16 cellular contexts compared by ENCODE assay signal in genomic region chr7:50349399-50349798, GRCh38. TPM values are rescaled to one million over a fixed set of nuclear protein-coding genes. Genes with fewer than 3 reads are reported as not detected.
A peak's percentile ranks its signal among the peaks of the same experiment; 100 is the strongest.
DNase-seq lines count a peak whose midpoint lies in the region; ATAC-seq lines count a peak whose summit lies in the region.
"Had no signal": no experiment of that assay in that cellular context is flagged by ENCODE, and none has a peak within 500 bp of the region (broad histone marks: within the 10 kb centered on the region; RNA-seq: fewer than 3 reads in every experiment).

No MANE protein-coding gene starts in this region.

- H3K27me3 ChIP-seq in effector memory CD4-positive, alpha-beta T cell (replicated peaks; ENCODE audit: control insufficient read depth, insufficient read depth, low read length, poor library complexity, severe bottlenecking) = no peaks in the 10 kb centered on the region
- H3K27me3 ChIP-seq: right atrium auricular region had no signal

- no peak for ATAC-seq in activated naive CD4-positive, alpha-beta T cell treated with anti-CD3 and anti-CD28 coated beads, Interleukin-2, amount 50 U/mL, for 72 hours
- ATAC-seq in T-helper 17 cell (no peak), GM21737 (IDR thresholded peaks at IDR 0.05; ENCODE audit: unreplicated experiment) (no peak), HG02571 (IDR thresholded peaks at IDR 0.05; ENCODE audit: unreplicated experiment) (no peak), HG03432 (IDR thresholded peaks at IDR 0.05; ENCODE audit: unreplicated experiment) (no peak)
- ATAC-seq in stimulated activated naive CD8-positive, alpha-beta T cell treated with anti-CD3 and anti-CD28 coated beads, Interleukin-15, amount 100 ng/mL, for 72 hours = no peak

- H3K36me3 ChIP-seq in effector memory CD4-positive, alpha-beta T cell (ENCODE audit: control insufficient read depth, insufficient read depth, low read length) = peaks cover 34% of the 10 kb centered on the region
- H3K36me3 ChIP-seq: right atrium auricular region had no signal

- DNase-seq in activated naive CD4-positive, alpha-beta T cell treated with anti-CD3 and anti-CD28 coated beads, Interleukin-2, amount 50 U/mL, for 72 hours (ENCODE audit: low spot score in 2 of 2) = no peak
- no peak for DNase-seq in T-helper 17 cell
- no peak for DNase-seq in effector memory CD4-positive, alpha-beta T cell
- peak in 1 of 2 donors; percentile 6 for DNase-seq in stimulated activated naive CD8-positive, alpha-beta T cell treated with anti-CD3 and anti-CD28 coated beads, Interleukin-15, amount 100 ng/mL, for 72 hours
- DNase-seq: activated gamma-delta T cell treated with Interleukin-2 at 50 U/mL for 16 hours; Caco-2; head of caudate nucleus; NCI-H2029 treated with DMSO at 0.1 percent for 48 hours; stimulated activated naive CD4-positive, alpha-beta T cell; trophoblast cell had no signal

- peak overlapping the region; percentile 54 for H3K4me3 Mint-ChIP-seq in activated naive CD4-positive, alpha-beta T cell treated with anti-CD3 and anti-CD28 coated beads, Interleukin-2, amount 50 U/mL, for 24 hours
- peak overlapping the region; percentile 82 for H3K4me3 Mint-ChIP-seq in T-helper 17 cell
- peak overlapping the region; percentile 18 to 70 for H3K4me3 Mint-ChIP-seq in stimulated activated naive CD8-positive, alpha-beta T cell treated with anti-CD3 and anti-CD28 coated beads, Interleukin-15, amount 100 ng/mL, for 72 hours

- peaks cover 92% of the 10 kb centered on the region for H3K4me1 Mint-ChIP-seq in activated naive CD4-positive, alpha-beta T cell treated with anti-CD3 and anti-CD28 coated beads, Interleukin-2, amount 50 U/mL, for 24 hours
- H3K4me1 Mint-ChIP-seq in T-helper 17 cell = peaks cover 78% of the 10 kb centered on the region
- peaks cover 98% of the 10 kb centered on the region for H3K4me1 Mint-ChIP-seq in stimulated activated naive CD8-positive, alpha-beta T cell treated with anti-CD3 and anti-CD28 coated beads, Interleukin-15, amount 100 ng/mL, for 72 hours

- H3K9me3 Mint-ChIP-seq in activated naive CD4-positive, alpha-beta T cell treated with anti-CD3 and anti-CD28 coated beads, Interleukin-2, amount 50 U/mL, for 24 hours = peaks cover 5% of the 10 kb centered on the region
- H3K9me3 Mint-ChIP-seq in activated naive CD4-positive, alpha-beta T cell treated with anti-CD3 and anti-CD28 coated beads, Interleukin-2, amount 50 U/mL, for 72 hours = peaks cover 0 to 4% of the 10 kb centered on the region in 2 donors
- peaks cover 0 to 2% of the 10 kb centered on the region in 2 donors for H3K9me3 Mint-ChIP-seq in stimulated activated naive CD8-positive, alpha-beta T cell treated with anti-CD3 and anti-CD28 coated beads, Interleukin-15, amount 100 ng/mL, for 72 hours

- peak overlapping the region; percentile 94 for H3K27ac ChIP-seq in effector memory CD4-positive, alpha-beta T cell (ENCODE audit: insufficient read depth, low read length, poor library complexity, severe bottlenecking)
- H3K27ac ChIP-seq: right atrium auricular region had no signal

- H3K4me3 ChIP-seq in effector memory CD4-positive, alpha-beta T cell (ENCODE audit: insufficient read depth, low read depth, low read length, poor library complexity, severe bottlenecking) = no peak overlapping the region
- H3K4me3 ChIP-seq: K562, right atrium auricular region had no signal

- H3K27me3 Mint-ChIP-seq in activated naive CD4-positive, alpha-beta T cell treated with anti-CD3 and anti-CD28 coated beads, Interleukin-2, amount 50 U/mL, for 24 hours = no peaks in the 10 kb centered on the region
- H3K27me3 Mint-ChIP-seq in T-helper 17 cell = no peaks in the 10 kb centered on the region
- H3K27me3 Mint-ChIP-seq in stimulated activated naive CD8-positive, alpha-beta T cell treated with anti-CD3 and anti-CD28 coated beads, Interleukin-15, amount 100 ng/mL, for 72 hours = no peaks in the 10 kb centered on the region

- peaks cover 31% of the 10 kb centered on the region for H3K36me3 Mint-ChIP-seq in activated naive CD4-positive, alpha-beta T cell treated with anti-CD3 and anti-CD28 coated beads, Interleukin-2, amount 50 U/mL, for 24 hours
- H3K36me3 Mint-ChIP-seq in activated naive CD4-positive, alpha-beta T cell treated with anti-CD3 and anti-CD28 coated beads, Interleukin-2, amount 50 U/mL, for 72 hours = peaks cover 31 to 58% of the 10 kb centered on the region in 2 donors
- H3K36me3 Mint-ChIP-seq in T-helper 17 cell (ENCODE audit: low read depth) = peaks cover 13% of the 10 kb centered on the region

- H3K27ac Mint-ChIP-seq in activated naive CD4-positive, alpha-beta T cell treated with anti-CD3 and anti-CD28 coated beads, Interleukin-2, amount 50 U/mL, for 24 hours = peak overlapping the region; percentile 98
- H3K27ac Mint-ChIP-seq in activated naive CD4-positive, alpha-beta T cell treated with anti-CD3 and anti-CD28 coated beads, Interleukin-2, amount 50 U/mL, for 72 hours = peak overlapping the region in 1 of 2 donors; percentile 98
- no peak overlapping the region for H3K27ac Mint-ChIP-seq in T-helper 17 cell
- H3K27ac Mint-ChIP-seq in stimulated activated naive CD8-positive, alpha-beta T cell treated with anti-CD3 and anti-CD28 coated beads, Interleukin-15, amount 100 ng/mL, for 72 hours = peak overlapping the region; percentile 9 to 99

- H3K4me1 ChIP-seq in effector memory CD4-positive, alpha-beta T cell (ENCODE audit: control insufficient read depth, insufficient read depth, low read length, poor library complexity, severe bottlenecking) = peaks cover 87% of the 10 kb centered on the region
- H3K4me1 ChIP-seq: Caco-2, right atrium auricular region had no signal

- no peaks in the 10 kb centered on the region for H3K9me3 ChIP-seq in T-helper 17 cell (ENCODE audit: control insufficient read depth, low read length, poor library complexity, severe bottlenecking)
- H3K9me3 ChIP-seq in effector memory CD4-positive, alpha-beta T cell (ENCODE audit: control insufficient read depth, low read length) = no peaks in the 10 kb centered on the region
- H3K9me3 ChIP-seq: Caco-2, right atrium auricular region had no signal

RNA-seq across cellular contexts. Expression of gene IKZF1, which starts 44.9 kb away (rescaled TPM):
- 100 to 1,000 TPM; 208 to 327 TPM for total RNA-seq in activated naive CD4-positive, alpha-beta T cell treated with anti-CD3 and anti-CD28 coated beads, Interleukin-2, amount 50 U/mL, for 72 hours
- 100 to 1,000 TPM; 301 to 323 TPM for total RNA-seq in T-helper 17 cell
- total RNA-seq: Caco-2 had no signal
